In the genomic region with DNA sequence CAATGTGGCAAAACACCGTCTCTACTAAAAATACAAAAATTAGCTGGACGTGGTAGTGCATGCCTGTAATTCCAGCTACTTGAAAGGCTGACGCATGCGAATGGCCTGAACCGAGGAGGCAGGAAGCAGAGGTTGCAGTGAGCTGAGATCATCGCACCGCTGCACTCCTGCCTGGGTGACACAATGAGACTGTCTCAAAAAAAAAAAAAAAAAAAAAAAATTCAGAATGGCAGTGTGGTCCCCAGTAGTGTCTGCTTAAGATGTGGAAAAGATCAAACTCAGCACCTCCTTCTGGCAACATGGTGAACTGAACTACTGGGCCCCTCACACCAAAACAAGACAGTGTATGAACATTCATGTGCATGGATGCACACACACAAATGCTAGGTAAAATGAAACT, we compare ENCODE assay signal across 9 cellular contexts. TPM values are rescaled to one million over a fixed set of nuclear protein-coding genes. Genes with fewer than 3 reads are reported as not detected.
A peak's percentile ranks its signal among the peaks of the same experiment; 100 is the strongest.
DNase-seq lines count a peak whose midpoint lies in the region; ATAC-seq and TF ChIP-seq lines count a peak whose summit lies in the region.
"Had no signal": no experiment of that assay in that cellular context is flagged by ENCODE, and none has a peak within 500 bp of the region (broad histone marks: within the 10 kb centered on the region; RNA-seq: fewer than 3 reads in every experiment).

No MANE protein-coding gene starts in this region.

- no peaks in the 10 kb centered on the region for H3K9me2 ChIP-seq in PC-3 (replicated peaks; ENCODE audit: low read length)

- H3K9me3 ChIP-seq in PC-3 (ENCODE audit: low read length) = no peaks in the 10 kb centered on the region
- H3K9me3 ChIP-seq: body of pancreas had no signal

- H3K27ac Mint-ChIP-seq in Calu3 (ENCODE audit: unreplicated experiment) = peak overlapping the region; percentile 91
- peak overlapping the region; percentile 35 for H3K27ac Mint-ChIP-seq in neural crest cell (ENCODE audit: unreplicated experiment)

- CTCF ChIA-PET in Calu3 (lab: Charles Lee) (interaction anchor here (0.6 to 3.0 kb wide), 8 partner anchors 13 to 1458 kb away, joined by 3 to 7 read pairs (median 4); partner anchors contain the start of gene MBTPS2), PC-3 (lab: Charles Lee) (no interaction called here)

- H2AFZ ChIP-seq in PC-3 (ENCODE audit: low read length) = no peak overlapping the region

- POLR2A ChIA-PET in PC-3 (lab: Charles Lee; ENCODE audit: unreplicated experiment) = no interaction called here

- ATAC-seq in PC-3 (no peak), GM19324 (IDR thresholded peaks at IDR 0.05; ENCODE audit: low FRiP score, unreplicated experiment) (no peak), left lobe of liver (no peak)
- ATAC-seq: body of pancreas had no signal

- TF ChIP-seq CTCF in Calu3 (IDR thresholded peaks at IDR 0.05; ENCODE audit: unreplicated experiment) (no peak), PC-3 (conservative IDR thresholded peaks at IDR 0.05; ENCODE audit: low read depth, low read length) (peak; percentile 17; the same call in 1 of the 2 replicates), astrocyte of the cerebellum (IDR thresholded peaks at IDR 0.05; ENCODE audit: low read depth, low read length, missing control alignments) (peak; percentile 15), neural crest cell (conservative IDR thresholded peaks at IDR 0.05) (peak; percentile 36)

- BruUV-seq in Calu3 (replicated peaks; lab: Mats Ljungman, UMichigan) (no TSS peak), PC-3 (replicated peaks; lab: Mats Ljungman, UMichigan) (no TSS peak)

- H3K36me3 Mint-ChIP-seq in Calu3 (ENCODE audit: insufficient read depth, unreplicated experiment) = peaks cover 75% of the 10 kb centered on the region
- H3K36me3 Mint-ChIP-seq in neural crest cell (ENCODE audit: low read depth) = peaks cover 48% of the 10 kb centered on the region

- peaks cover 15% of the 10 kb centered on the region for H3K79me2 ChIP-seq in PC-3 (ENCODE audit: low read length)

- H3K4me3 Mint-ChIP-seq in Calu3 (ENCODE audit: low read depth, unreplicated experiment) = no peak overlapping the region
- no peak overlapping the region for H3K4me3 Mint-ChIP-seq in neural crest cell

- H3K27me3 Mint-ChIP-seq in Calu3 (ENCODE audit: unreplicated experiment) (no peaks in the 10 kb centered on the region), neural crest cell (ENCODE audit: low read depth) (no peaks in the 10 kb centered on the region)

- peaks cover 35% of the 10 kb centered on the region for H3K4me1 ChIP-seq in PC-3 (ENCODE audit: insufficient read depth, low read length)

- in situ Hi-C loops in astrocyte of the cerebellum (cut with HindIII; ENCODE audit: low sequenced_read_pairs) = no loop called here

- peak; percentile 41 for DNase-seq in Calu3
- DNase-seq in PC-3 = peak; percentile 10
- DNase-seq in astrocyte of the cerebellum (ENCODE audit: low read depth) = peak; percentile 36
- DNase-seq in neural crest cell (ENCODE audit: low read depth, low spot score) = no peak
- DNase-seq in RPMI8226 = no peak
- no peak for DNase-seq in left lobe of liver (ENCODE audit: low spot score)
- no peak for DNase-seq in NCI-H1417 treated with DMSO at 0.1 percent for 48 hours (lab: John Stamatoyannopoulos, UW)
- DNase-seq: body of pancreas had no signal

- 0 out of 2 replicates have a peak overlapping the region, but pooled peaks have one; percentile 72 for H3K27ac ChIP-seq in PC-3 (ENCODE audit: low read length)

- intact Hi-C loops in Calu3 (cut with micrococcal nuclease; ENCODE audit: unreplicated experiment) = loop anchor here (2.0 to 10.0 kb wide), 4 partner anchors 26 to 228 kb away; partner anchors contain the start of gene MBTPS2
- intact Hi-C loops in PC-3 (cut with micrococcal nuclease) = loop anchor here (10.0 kb wide), 2 partner anchors 348 to 1598 kb away; no protein-coding TSS in a partner anchor

- H3F3A ChIP-seq in PC-3 (ENCODE audit: low read length, unreplicated experiment) = peaks cover 3% of the 10 kb centered on the region

- 0 out of 2 replicates have a peak overlapping the region, but pooled peaks have one; percentile 72 for H3K4me2 ChIP-seq in PC-3 (ENCODE audit: low read length)

- no peaks in the 10 kb centered on the region for H3K9me3 Mint-ChIP-seq in Calu3 (ENCODE audit: low read depth, unreplicated experiment)
- H3K9me3 Mint-ChIP-seq in neural crest cell = no peaks in the 10 kb centered on the region

- no peaks in the 10 kb centered on the region for H3K27me3 ChIP-seq in PC-3 (ENCODE audit: low read length)
- H3K27me3 ChIP-seq: body of pancreas had no signal

- H3K4me1 Mint-ChIP-seq in Calu3 (ENCODE audit: low read depth, unreplicated experiment) = peaks cover 53% of the 10 kb centered on the region
- H3K4me1 Mint-ChIP-seq in neural crest cell = peaks cover 26% of the 10 kb centered on the region

- H3K36me3 ChIP-seq in PC-3 (ENCODE audit: low read depth, low read length) = peaks cover 28% of the 10 kb centered on the region; the same call in 1 of the 2 replicates

- H4K20me1 ChIP-seq in PC-3 (ENCODE audit: low read length) = no peaks in the 10 kb centered on the region

- no peak overlapping the region for H3K4me3 ChIP-seq in PC-3 (ENCODE audit: low read length)
- no peak overlapping the region for H3K4me3 ChIP-seq in astrocyte of the cerebellum (ENCODE audit: low read depth, low read length)
- H3K4me3 ChIP-seq: body of pancreas had no signal

- H3K9ac ChIP-seq in PC-3 (ENCODE audit: low read length) = no peak overlapping the region

RNA-seq across cellular contexts. Expression of gene SMS, which starts 32.2 kb away (rescaled TPM):
- total RNA-seq in Calu3 (2022) (215 and 225 TPM in 2 replicates), PC-3 (2014; rRNA removed) (158 and 164 TPM in 2 replicates), neural crest cell (346 and 354 TPM in 2 replicates), left lobe of liver (17.8 TPM)

RNA-seq across cellular contexts. Expression of gene PHEX, which starts 59.4 kb away (rescaled TPM):
- total RNA-seq in Calu3 (2022) (0.57 and 0.66 TPM in 2 replicates), PC-3 (2014; rRNA removed) (0.62 and 1.0 TPM in 2 replicates), neural crest cell (0.47 and 0.57 TPM in 2 replicates), left lobe of liver (not detected)
- total RNA-seq: body of pancreas had no signal

Comparison
In these comparisons a context has a peak if more than half of its experiments do, and no peak if none do; other contexts are left out.
1. DNase-seq: peak in Calu3 (single experiment), PC-3 (single experiment) and astrocyte of the cerebellum (single experiment); none in neural crest cell (single experiment), RPMI8226 (single experiment), left lobe of liver (single experiment) and NCI-H1417 treated with DMSO at 0.1 percent for 48 hours (single experiment).